8 cellular contexts compared by ENCODE assay signal in the genomic region with DNA sequence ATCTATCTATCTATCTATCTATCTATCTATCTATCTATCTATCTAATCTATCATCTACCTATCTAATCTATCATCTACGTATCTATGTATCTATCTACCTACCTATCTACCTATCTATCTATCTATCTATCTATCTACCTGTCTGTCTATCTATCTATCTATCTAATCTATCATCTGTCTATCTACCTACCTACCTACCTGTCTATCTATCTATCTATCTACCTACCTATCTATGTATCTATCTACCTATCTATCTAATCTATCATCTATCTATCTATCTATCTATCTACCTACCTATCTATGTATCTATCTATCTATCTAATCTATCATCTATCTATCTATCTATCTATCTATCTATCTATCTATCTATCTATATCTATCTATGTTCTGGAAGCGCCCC. TPM values are rescaled to one million over a fixed set of nuclear protein-coding genes. Genes with fewer than 3 reads are reported as not detected.
"Had no signal": no experiment of that assay in that cellular context is flagged by ENCODE, and none has a peak within 500 bp of the region (broad histone marks: within the 10 kb centered on the region; RNA-seq: fewer than 3 reads in every experiment).

No MANE protein-coding gene starts in this region.

RNA-seq across cellular contexts. Expression of a gene that starts 8.0 kb away (rescaled TPM):
- total RNA-seq: natural killer cell, renal cortical epithelial cell had no signal

RNA-seq across cellular contexts. Expression of a gene that starts 29.7 kb away (rescaled TPM):
- total RNA-seq: naive thymus-derived CD8-positive, alpha-beta T cell; renal cortical epithelial cell; right lobe of liver had no signal
- polyA plus RNA-seq: naive thymus-derived CD8-positive, alpha-beta T cell; ovary; pancreas; smooth muscle cell; spleen had no signal
